1 cellular context compared by ENCODE assay signal in the genomic region with DNA sequence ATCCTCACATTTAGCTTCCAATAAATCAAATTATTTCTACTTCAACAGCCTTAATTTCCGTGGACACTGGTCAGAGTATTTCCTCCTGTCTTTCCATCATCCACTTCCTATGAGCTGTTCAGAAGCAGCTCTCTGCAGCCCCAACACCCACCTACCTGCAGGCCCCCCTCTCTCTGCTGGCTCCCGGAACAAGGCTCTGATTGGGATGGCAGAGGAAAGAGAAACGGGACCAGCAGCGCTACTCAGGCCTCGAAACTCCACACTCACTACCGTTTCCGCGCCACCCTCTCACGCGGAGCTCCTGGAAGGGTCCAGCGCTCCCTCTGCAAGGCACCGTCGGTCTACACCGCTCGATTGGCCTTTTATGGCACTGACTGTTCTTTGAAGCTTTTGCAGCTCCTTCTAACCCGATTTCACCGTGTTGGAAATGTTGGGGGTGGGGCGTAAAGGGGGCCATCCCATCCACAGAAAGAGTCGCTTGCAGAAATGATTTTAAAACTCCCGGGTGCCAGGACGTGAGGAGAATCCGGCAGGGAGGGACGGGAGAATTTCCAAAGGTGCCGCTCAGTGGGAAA.
TF ChIP-seq lines count a peak whose summit lies in the region.

No MANE protein-coding gene starts in this region.

TF ChIP-seq in GM12878, 131 proteins besides CTCF, POLR2A, EP300 and RAD21 (continued from another document):
- TF ChIP-seq SMAD1 (IDR thresholded peaks at IDR 0.05; ENCODE audit: low read depth, partially characterized antibody) (peak; percentile 23), POU2F2 (IDR thresholded peaks at IDR 0.05; ENCODE audit: borderline replicate concordance, low read depth, low read length) (no peak), ZBTB11 (CRISPR knock-in tag; IDR thresholded peaks at IDR 0.05) (no peak), ZSCAN29 (IDR thresholded peaks at IDR 0.05) (peak; percentile 70), NR2C2 (IDR thresholded peaks at IDR 0.05; ENCODE audit: borderline replicate concordance, control insufficient read depth, insufficient read length, low read depth) (no peak), GABPA (IDR thresholded peaks at IDR 0.05; ENCODE audit: low read depth) (no peak), ZBED1 (IDR thresholded peaks at IDR 0.05; ENCODE audit: borderline replicate concordance) (no peak), ZNF274 (IDR thresholded peaks at IDR 0.05; ENCODE audit: insufficient read depth, insufficient read length) (no peak), GATAD2B (conservative IDR thresholded peaks at IDR 0.05; ENCODE audit: low read depth) (no peak), POLR2AphosphoS5 (IDR thresholded peaks at IDR 0.05; ENCODE audit: low read length) (0 out of 2 replicates have a peak, but pooled peaks have one; percentile 10), ETV6 (conservative IDR thresholded peaks at IDR 0.05 in 1 of 2, IDR thresholded peaks at IDR 0.05 in 1 of 2; ENCODE audit: borderline replicate concordance in 1 of 2, low read depth in 1 of 2) (no peak), IKZF2 (IDR thresholded peaks at IDR 0.05) (peak; percentile 64 to 66), YY1 (IDR thresholded peaks at IDR 0.05; ENCODE audit: low read depth, low read length) (no peak), SMAD5 (IDR thresholded peaks at IDR 0.05; ENCODE audit: low read depth) (no peak), ASH2L (IDR thresholded peaks at IDR 0.05; ENCODE audit: borderline replicate concordance, low read depth) (no peak), ZBTB40 (IDR thresholded peaks at IDR 0.05; ENCODE audit: borderline replicate concordance) (peak; percentile 52; the same call in 1 of the 2 replicates), BCL11A (IDR thresholded peaks at IDR 0.05; ENCODE audit: low read depth, low read length) (no peak), HCFC1 (IDR thresholded peaks at IDR 0.05; ENCODE audit: low read length) (no peak), CREM (IDR thresholded peaks at IDR 0.05; ENCODE audit: low read depth) (no peak), MTA2 (IDR thresholded peaks at IDR 0.05; ENCODE audit: low read depth) (peak; percentile 49; the same call in 1 of the 2 replicates), LARP7 (IDR thresholded peaks at IDR 0.05) (0 out of 2 replicates have a peak, but pooled peaks have one; percentile 17), SMARCA5 (IDR thresholded peaks at IDR 0.05) (no peak), PAX8 (IDR thresholded peaks at IDR 0.05) (no peak), EED (IDR thresholded peaks at IDR 0.05; ENCODE audit: low read depth) (peak; percentile 40; the same call in 1 of the 2 replicates), JUND (IDR thresholded peaks at IDR 0.05; ENCODE audit: low read depth, low read length) (no peak), IRF4 (IDR thresholded peaks at IDR 0.05; ENCODE audit: low read depth, low read length) (0 out of 2 replicates have a peak, but pooled peaks have one; percentile 20), FOXM1 (IDR thresholded peaks at IDR 0.05; ENCODE audit: low read depth, low read length) (no peak), FOS (IDR thresholded peaks at IDR 0.05; ENCODE audit: borderline replicate concordance, extremely low read depth, insufficient read length) (no peak), SREBF2 (IDR thresholded peaks at IDR 0.05; ENCODE audit: low read length) (no peak), FOXK2 (IDR thresholded peaks at IDR 0.05) (no peak), RCOR1 (conservative IDR thresholded peaks at IDR 0.05; ENCODE audit: low read depth, low read length) (no peak), ATF7 (IDR thresholded peaks at IDR 0.05; ENCODE audit: low read depth) (no peak), CBX5 (IDR thresholded peaks at IDR 0.05; ENCODE audit: low read depth) (no peak), MEF2B (IDR thresholded peaks at IDR 0.05; ENCODE audit: partially characterized antibody, poor library complexity, severe bottlenecking) (peak; percentile 9), RELA (IDR thresholded peaks at IDR 0.05; ENCODE audit: borderline replicate concordance, partially characterized antibody) (no peak), SMC3 (IDR thresholded peaks at IDR 0.05; ENCODE audit: borderline replicate concordance, low read length) (no peak), RAD51 (IDR thresholded peaks at IDR 0.05) (no peak), ZNF217 (IDR thresholded peaks at IDR 0.05) (no peak), TAF1 (IDR thresholded peaks at IDR 0.05; ENCODE audit: borderline replicate concordance, low read depth, low read length) (no peak), NFIC (IDR thresholded peaks at IDR 0.05; ENCODE audit: low read depth, low read length) (no peak), POLR2AphosphoS2 (IDR thresholded peaks at IDR 0.05; ENCODE audit: low read depth, low read length) (no peak), CHD2 (IDR thresholded peaks at IDR 0.05; ENCODE audit: borderline replicate concordance, low read depth, low read length) (0 out of 2 replicates have a peak, but pooled peaks have one; percentile 21), SKIL (IDR thresholded peaks at IDR 0.05; ENCODE audit: low read depth, poor library complexity, severe bottlenecking) (no peak), HDAC6 (IDR thresholded peaks at IDR 0.05; ENCODE audit: unreplicated experiment) (no peak), ZNF24 (IDR thresholded peaks at IDR 0.05) (no peak)
- TF ChIP-seq, protein P1, sequence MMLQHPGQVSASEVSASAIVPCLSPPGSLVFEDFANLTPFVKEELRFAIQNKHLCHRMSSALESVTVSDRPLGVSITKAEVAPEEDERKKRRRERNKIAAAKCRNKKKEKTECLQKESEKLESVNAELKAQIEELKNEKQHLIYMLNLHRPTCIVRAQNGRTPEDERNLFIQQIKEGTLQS (IDR thresholded peaks at IDR 0.05; ENCODE audit: borderline replicate concordance, extremely low read depth, low read depth, low read length) = no peak
- TF ChIP-seq, protein P2, sequence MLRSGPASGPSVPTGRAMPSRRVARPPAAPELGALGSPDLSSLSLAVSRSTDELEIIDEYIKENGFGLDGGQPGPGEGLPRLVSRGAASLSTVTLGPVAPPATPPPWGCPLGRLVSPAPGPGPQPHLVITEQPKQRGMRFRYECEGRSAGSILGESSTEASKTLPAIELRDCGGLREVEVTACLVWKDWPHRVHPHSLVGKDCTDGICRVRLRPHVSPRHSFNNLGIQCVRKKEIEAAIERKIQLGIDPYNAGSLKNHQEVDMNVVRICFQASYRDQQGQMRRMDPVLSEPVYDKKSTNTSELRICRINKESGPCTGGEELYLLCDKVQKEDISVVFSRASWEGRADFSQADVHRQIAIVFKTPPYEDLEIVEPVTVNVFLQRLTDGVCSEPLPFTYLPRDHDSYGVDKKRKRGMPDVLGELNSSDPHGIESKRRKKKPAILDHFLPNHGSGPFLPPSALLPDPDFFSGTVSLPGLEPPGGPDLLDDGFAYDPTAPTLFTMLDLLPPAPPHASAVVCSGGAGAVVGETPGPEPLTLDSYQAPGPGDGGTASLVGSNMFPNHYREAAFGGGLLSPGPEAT (IDR thresholded peaks at IDR 0.05; ENCODE audit: low read depth) = peak; percentile 48; the same call in 1 of the 2 replicates
- TF ChIP-seq, protein P3, sequence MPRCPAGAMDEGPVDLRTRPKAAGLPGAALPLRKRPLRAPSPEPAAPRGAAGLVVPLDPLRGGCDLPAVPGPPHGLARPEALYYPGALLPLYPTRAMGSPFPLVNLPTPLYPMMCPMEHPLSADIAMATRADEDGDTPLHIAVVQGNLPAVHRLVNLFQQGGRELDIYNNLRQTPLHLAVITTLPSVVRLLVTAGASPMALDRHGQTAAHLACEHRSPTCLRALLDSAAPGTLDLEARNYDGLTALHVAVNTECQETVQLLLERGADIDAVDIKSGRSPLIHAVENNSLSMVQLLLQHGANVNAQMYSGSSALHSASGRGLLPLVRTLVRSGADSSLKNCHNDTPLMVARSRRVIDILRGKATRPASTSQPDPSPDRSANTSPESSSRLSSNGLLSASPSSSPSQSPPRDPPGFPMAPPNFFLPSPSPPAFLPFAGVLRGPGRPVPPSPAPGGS (IDR thresholded peaks at IDR 0.05; ENCODE audit: borderline replicate concordance, insufficient read depth, low read depth, low read length, poor library complexity, severe bottlenecking) = no peak
